In genomic region chr2:180591947-180592346, GRCh38 we compare ENCODE assay signal across 28 cellular contexts.
"Had no signal": no experiment of that assay in that cellular context is flagged by ENCODE, and none has a peak within 500 bp of the region (broad histone marks: within the 10 kb centered on the region; RNA-seq: fewer than 3 reads in every experiment).

No MANE protein-coding gene starts in this region.

- H3K4me3 ChIP-seq: stomach, suprapubic skin, testis, thoracic aorta, thyroid gland, tibial artery, tibial nerve, transverse colon, upper lobe of left lung, upper lobe of right lung, uterus had no signal

- H3K9me3 Mint-ChIP-seq: type B pancreatic cell had no signal

- H3K36me3 ChIP-seq: stomach, suprapubic skin, thoracic aorta, thyroid gland, tibial artery, tibial nerve, transverse colon, upper lobe of left lung, upper lobe of right lung, uterus had no signal

- H3K4me3 Mint-ChIP-seq: stimulated activated effector memory CD8-positive, alpha-beta T cell treated with anti-CD3 and anti-CD28 coated beads, Interleukin-12 subunit alpha, Interleukin-12 subunit beta, amount 100 ng/mL, for 72 hours; stimulated activated memory B cell treated with anti-CD40 and anti-IgM and Interleukin-4, amounts not matched to agents 10 μg/mL and 1 μg/mL and 100 μg/mL, for 72 hours; stimulated activated naive B cell treated with anti-CD40 and anti-IgM and Interleukin-4, amounts not matched to agents 10 μg/mL and 1 μg/mL and 100 μg/mL, for 72 hours; stimulated activated naive CD8-positive, alpha-beta T cell treated with anti-CD3 and anti-CD28 coated beads, Interleukin-15, amount 100 ng/mL, for 72 hours; stimulated activated naive CD8-positive, alpha-beta T cell treated with anti-CD3 and anti-CD28 coated beads, Interleukin-15, Interleukin-2, amounts not matched to agents 100 ng/mL and 50 ng/mL, for 24 hours; type B pancreatic cell had no signal

- H3K27me3 Mint-ChIP-seq: stimulated activated memory B cell treated with anti-CD40 and anti-IgM and Interleukin-4, amounts not matched to agents 10 μg/mL and 1 μg/mL and 100 μg/mL, for 72 hours; stimulated activated naive B cell treated with anti-CD40 and anti-IgM and Interleukin-4, amounts not matched to agents 10 μg/mL and 1 μg/mL and 100 μg/mL, for 72 hours; stimulated activated naive CD8-positive, alpha-beta T cell treated with anti-CD3 and anti-CD28 coated beads, Interleukin-15, amount 100 ng/mL, for 72 hours; stimulated activated naive CD8-positive, alpha-beta T cell treated with anti-CD3 and anti-CD28 coated beads, Interleukin-15, Interleukin-2, amounts not matched to agents 100 ng/mL and 50 ng/mL, for 24 hours; type B pancreatic cell had no signal

- H3K27ac Mint-ChIP-seq: stimulated activated effector memory CD8-positive, alpha-beta T cell treated with anti-CD3 and anti-CD28 coated beads, Interleukin-12 subunit alpha, Interleukin-12 subunit beta, amount 100 ng/mL, for 72 hours; stimulated activated memory B cell treated with anti-CD40 and anti-IgM and Interleukin-4, amounts not matched to agents 10 μg/mL and 1 μg/mL and 100 μg/mL, for 72 hours; stimulated activated naive B cell treated with anti-CD40 and anti-IgM and Interleukin-4, amounts not matched to agents 10 μg/mL and 1 μg/mL and 100 μg/mL, for 72 hours; stimulated activated naive CD8-positive, alpha-beta T cell treated with anti-CD3 and anti-CD28 coated beads, Interleukin-15, Interleukin-2, amounts not matched to agents 100 ng/mL and 50 ng/mL, for 24 hours; type B pancreatic cell had no signal

- DNase-seq: stimulated activated CD4-positive, alpha-beta T cell treated with anti-CD3 and anti-CD28 coated beads, Interleukin-2, amount 100 ng/mL, for 48 hours; stimulated activated CD4-positive, alpha-beta T cell treated with anti-CD3 and anti-CD28 coated beads, Interleukin-4, amount 100 ng/mL, for 1 hour; stimulated activated CD4-positive, alpha-beta T cell treated with anti-CD3 and anti-CD28 coated beads, Interleukin-4, amount 100 ng/mL, for 24 hours; stimulated activated CD4-positive, alpha-beta T cell treated with anti-CD3 and anti-CD28 coated beads, Interleukin-4, amount 100 ng/mL, for 4 hours; stimulated activated CD8-positive, alpha-beta memory T cell treated with anti-CD3 and anti-CD28 coated beads, Interleukin-4, amount 100 ng/mL, for 48 hours; stimulated activated naive B cell treated with anti-CD40 and anti-IgM and Interleukin-4, amounts not matched to agents 10 μg/mL and 1 μg/mL and 100 μg/mL, for 72 hours; stimulated activated naive CD4-positive, alpha-beta T cell; stimulated activated naive CD4-positive, alpha-beta T cell treated with Interleukin-2 at 50 U/mL for 16 hours; stimulated activated naive CD8-positive, alpha-beta T cell treated with anti-CD3 and anti-CD28 coated beads, Interleukin-15, amount 100 ng/mL, for 72 hours; stimulated activated naive CD8-positive, alpha-beta T cell treated with anti-CD3 and anti-CD28 coated beads, Interleukin-15, Interleukin-2, amounts not matched to agents 100 U/mL and 50 U/mL, for 24 hours; stomach; substantia nigra; testis; thyroid gland; tibial artery; transverse colon; trophoblast cell; upper lobe of left lung; upper lobe of right lung; uterus had no signal

- ATAC-seq: stimulated activated effector memory CD8-positive, alpha-beta T cell treated with anti-CD3 and anti-CD28 coated beads, Interleukin-12 subunit alpha, Interleukin-12 subunit beta, amount 100 ng/mL, for 72 hours; stimulated activated memory B cell treated with anti-CD40 and anti-IgM and Interleukin-4, amounts not matched to agents 10 μg/mL and 1 μg/mL and 100 μg/mL, for 72 hours; stimulated activated naive B cell treated with anti-CD40 and anti-IgM and Interleukin-4, amounts not matched to agents 10 μg/mL and 1 μg/mL and 100 μg/mL, for 72 hours; stimulated activated naive CD8-positive, alpha-beta T cell treated with anti-CD3 and anti-CD28 coated beads, Interleukin-15, amount 100 ng/mL, for 72 hours; stimulated activated naive CD8-positive, alpha-beta T cell treated with anti-CD3 and anti-CD28 coated beads, Interleukin-15, Interleukin-2, amounts not matched to agents 100 U/mL and 50 U/mL, for 24 hours; upper lobe of right lung had no signal

- H3K4me1 Mint-ChIP-seq: stimulated activated naive B cell treated with anti-CD40 and anti-IgM and Interleukin-4, amounts not matched to agents 10 μg/mL and 1 μg/mL and 100 μg/mL, for 72 hours had no signal

- H3K4me1 ChIP-seq: stomach, suprapubic skin, testis, thyroid gland, tibial artery, tibial nerve, transverse colon, upper lobe of left lung, upper lobe of right lung, uterus had no signal

- H3K27me3 ChIP-seq: stomach, suprapubic skin, testis, thyroid gland, tibial artery, tibial nerve, transverse colon, upper lobe of left lung, upper lobe of right lung, uterus had no signal

- H3K36me3 Mint-ChIP-seq: stimulated activated effector memory CD8-positive, alpha-beta T cell treated with anti-CD3 and anti-CD28 coated beads, Interleukin-12 subunit alpha, Interleukin-12 subunit beta, amount 100 ng/mL, for 72 hours; stimulated activated naive B cell treated with anti-CD40 and anti-IgM and Interleukin-4, amounts not matched to agents 10 μg/mL and 1 μg/mL and 100 μg/mL, for 72 hours; type B pancreatic cell had no signal

- H3K27ac ChIP-seq: stomach, suprapubic skin, testis, thoracic aorta, thyroid gland, tibial artery, tibial nerve, transverse colon, upper lobe of left lung, upper lobe of right lung, uterus had no signal

- H3K9me3 ChIP-seq: stomach, suprapubic skin, testis, thoracic aorta, thyroid gland, tibial artery, tibial nerve, transverse colon, upper lobe of left lung, upper lobe of right lung, uterus had no signal

- FAIRE-seq: urothelium cell line had no signal
